In genomic region chr1:12472798-12473551, GRCh38 we compare ENCODE assay signal across 8 cellular contexts.
A peak's percentile ranks its signal among the peaks of the same experiment; 100 is the strongest.
DNase-seq lines count a peak whose midpoint lies in the region; ATAC-seq and TF ChIP-seq lines count a peak whose summit lies in the region.

No MANE protein-coding gene starts in this region.

- H3K4me1 Mint-ChIP-seq in activated naive CD8-positive, alpha-beta T cell treated with anti-CD3 and anti-CD28 coated beads for 36 hours: peaks cover 94% of the 10 kb centered on the region

- H3K27ac Mint-ChIP-seq in activated naive CD8-positive, alpha-beta T cell treated with anti-CD3 and anti-CD28 coated beads for 36 hours: peak overlapping the region; percentile 97

- H3K27ac ChIP-seq in rectal smooth muscle tissue (ENCODE audit: low read depth, low read length): peak overlapping the region; percentile 91
- H3K27ac ChIP-seq in osteoblast (ENCODE audit: low read depth, low read length): no peak overlapping the region

- TF ChIP-seq CTCF in osteoblast (IDR thresholded peaks at IDR 0.05; ENCODE audit: extremely low read depth, low read depth, low read length): no peak

- no peak overlapping the region for H2AFZ ChIP-seq in osteoblast (ENCODE audit: low read length)

- H4K20me1 ChIP-seq in osteoblast (ENCODE audit: insufficient read depth, low read length): no peaks in the 10 kb centered on the region

- H3K4me1 ChIP-seq in rectal smooth muscle tissue (ENCODE audit: control insufficient read depth, insufficient read depth, low read length) (peaks cover 40% of the 10 kb centered on the region), osteoblast (ENCODE audit: insufficient read depth, low read length) (peaks cover 27% of the 10 kb centered on the region)

- no peak overlapping the region for H3K4me2 ChIP-seq in osteoblast (ENCODE audit: insufficient read depth, low read length)

- no peaks in the 10 kb centered on the region for H3K27me3 ChIP-seq in rectal smooth muscle tissue (ENCODE audit: control insufficient read depth, insufficient read depth, low read length)
- no peaks in the 10 kb centered on the region for H3K27me3 ChIP-seq in osteoblast (ENCODE audit: insufficient read depth, low read length)

- ATAC-seq in Right ventricle myocardium inferior (no peak), left cardiac atrium (no peak), HG03469 (IDR thresholded peaks at IDR 0.05; ENCODE audit: unreplicated experiment) (no peak), GM21526 (IDR thresholded peaks at IDR 0.05; ENCODE audit: low FRiP score, unreplicated experiment) (no peak)

- H3K4me3 ChIP-seq in rectal smooth muscle tissue (ENCODE audit: low read length) (no peak overlapping the region), osteoblast (ENCODE audit: insufficient read depth, low read length) (no peak overlapping the region)

- H3K27me3 Mint-ChIP-seq in activated naive CD8-positive, alpha-beta T cell treated with anti-CD3 and anti-CD28 coated beads for 36 hours: no peaks in the 10 kb centered on the region

- DNase-seq in Right ventricle myocardium inferior (ENCODE audit: missing footprints) (peak; percentile 70), left cardiac atrium (no peak), osteoblast (ENCODE audit: insufficient read length, low spot score, missing footprints) (no peak), NCI-H524 treated with DMSO at 0.1 percent for 48 hours (lab: John Stamatoyannopoulos, UW) (no peak)
- peak; percentile 87 for DNase-seq in activated naive CD8-positive, alpha-beta T cell treated with anti-CD3 and anti-CD28 coated beads for 36 hours

- peaks cover 8% of the 10 kb centered on the region for H3K9me3 Mint-ChIP-seq in activated naive CD8-positive, alpha-beta T cell treated with anti-CD3 and anti-CD28 coated beads for 36 hours

- no peaks in the 10 kb centered on the region for H3K79me2 ChIP-seq in osteoblast (ENCODE audit: insufficient read depth, low read length)

- H3K9me3 ChIP-seq in osteoblast (ENCODE audit: low read depth, low read length): no peaks in the 10 kb centered on the region

- H3K36me3 Mint-ChIP-seq in activated naive CD8-positive, alpha-beta T cell treated with anti-CD3 and anti-CD28 coated beads for 36 hours: peaks cover 71% of the 10 kb centered on the region

- H3K4me3 Mint-ChIP-seq in activated naive CD8-positive, alpha-beta T cell treated with anti-CD3 and anti-CD28 coated beads for 36 hours: peak overlapping the region; percentile 59

- intact Hi-C loops in Right ventricle myocardium inferior (cut with DNase I) (no loop called here), left cardiac atrium (cut with DNase I) (loop anchor here in 1 of 2 donors (10.0 kb wide), 1 partner anchor 82 kb away; no protein-coding TSS in a partner anchor)

- H3K36me3 ChIP-seq in rectal smooth muscle tissue (ENCODE audit: control insufficient read depth, insufficient read depth, low read length) (no peaks in the 10 kb centered on the region), osteoblast (ENCODE audit: insufficient read depth, low read length) (no peaks in the 10 kb centered on the region)

- H3K9ac ChIP-seq in rectal smooth muscle tissue (ENCODE audit: low read length): no peak overlapping the region

Comparison
In these comparisons a context has a peak if more than half of its experiments do, and no peak if none do; other contexts are left out.
1. DNase-seq: peak in Right ventricle myocardium inferior (single experiment) and activated naive CD8-positive, alpha-beta T cell treated with anti-CD3 and anti-CD28 coated beads for 36 hours (single experiment); none in left cardiac atrium (single experiment), osteoblast (single experiment) and NCI-H524 treated with DMSO at 0.1 percent for 48 hours (single experiment).